Comparison of ENCODE assay signal across 13 cellular contexts in genomic region chr11:114066046-114066648, GRCh38. TPM values are rescaled to one million over a fixed set of nuclear protein-coding genes. Genes with fewer than 3 reads are reported as not detected.
A peak's percentile ranks its signal among the peaks of the same experiment; 100 is the strongest.
DNase-seq lines count a peak whose midpoint lies in the region; ATAC-seq, FAIRE-seq and TF ChIP-seq lines count a peak whose summit lies in the region.
"Had no signal": no experiment of that assay in that cellular context is flagged by ENCODE, and none has a peak within 500 bp of the region (broad histone marks: within the 10 kb centered on the region; RNA-seq: fewer than 3 reads in every experiment).

No MANE protein-coding gene starts in this region.

- H3K9me3 Mint-ChIP-seq in activated naive CD4-positive, alpha-beta T cell treated with anti-CD3 and anti-CD28 coated beads, Interleukin-2, amount 50 U/mL, for 72 hours: no peaks in the 10 kb centered on the region

- no peak overlapping the region for H3K9ac ChIP-seq in HepG2 (ENCODE audit: insufficient read depth, low read depth, low read length)
- H3K9ac ChIP-seq: BLaER1 had no signal

- BruUV-seq in HepG2 (replicated peaks; lab: Mats Ljungman, UMichigan): no TSS peak

- H3K79me2 ChIP-seq in HepG2 (ENCODE audit: insufficient read depth, low read length): no peaks in the 10 kb centered on the region

- TF ChIP-seq EP300 in HepG2 (IDR thresholded peaks at IDR 0.05; ENCODE audit: low read depth in 2 of 2, low read length in 2 of 2): no peak
- no peak for TF ChIP-seq EP300 in HepG2 (CRISPR knock-in tag; IDR thresholded peaks at IDR 0.05; ENCODE audit: borderline replicate concordance)

- no peak for DNase-seq in right lobe of liver
- no peak for DNase-seq in HepG2 (ENCODE audit: low spot score)
- no peak for DNase-seq in activated naive CD4-positive, alpha-beta T cell treated with anti-CD3 and anti-CD28 coated beads, Interleukin-2, amount 50 U/mL, for 72 hours (ENCODE audit: low spot score in 2 of 2)
- no peak for DNase-seq in prostate gland (ENCODE audit: low spot score)
- no peak for DNase-seq in aorta
- no peak for DNase-seq in NOMO-1 (lab: John Stamatoyannopoulos, UW; ENCODE audit: unreplicated experiment in 2 of 2)
- DNase-seq in cerebellar nuclear complex (lab: John Stamatoyannopoulos, UW): no peak
- DNase-seq: NCI-H1105 treated with DMSO at 0.1 percent for 48 hours, PC-9 had no signal

- no peaks in the 10 kb centered on the region for H3K36me3 Mint-ChIP-seq in activated naive CD4-positive, alpha-beta T cell treated with anti-CD3 and anti-CD28 coated beads, Interleukin-2, amount 50 U/mL, for 72 hours

- CTCF ChIA-PET in HepG2 (lab: Yijun Ruan, JAX; ENCODE audit: low intra/inter-chr PET ratio, low total read pairs): no interaction called here

- 0 out of 2 replicates have a peak, but pooled peaks cover 4% of the 10 kb centered on the region for H4K20me1 ChIP-seq in HepG2 (ENCODE audit: insufficient read depth, low read length)

- H3K9me3 ChIP-seq in right lobe of liver: no peaks in the 10 kb centered on the region
- no peaks in the 10 kb centered on the region for H3K9me3 ChIP-seq in HepG2 (ENCODE audit: low read length)
- H3K9me3 ChIP-seq in prostate gland: no peaks in the 10 kb centered on the region
- H3K9me3 ChIP-seq in aorta (ENCODE audit: control insufficient read depth, low read length): no peaks in the 10 kb centered on the region
- H3K9me3 ChIP-seq: neutrophil had no signal

- no peak overlapping the region for H3K4me2 ChIP-seq in HepG2 (ENCODE audit: low read depth, low read length)
- H3K4me2 ChIP-seq: BLaER1, PC-9 had no signal

- TF ChIP-seq POLR2A in right lobe of liver (IDR thresholded peaks at IDR 0.05): no peak
- no peak for TF ChIP-seq POLR2A in HepG2 (IDR thresholded peaks at IDR 0.05; ENCODE audit: insufficient read depth in 1 of 2, low read depth in 2 of 2, low read length in 2 of 2)
- TF ChIP-seq POLR2A in prostate gland (IDR thresholded peaks at IDR 0.05): no peak

- no peak for TF ChIP-seq RAD21 in HepG2 (CRISPR knock-in tag; IDR thresholded peaks at IDR 0.05)

- H3K4me1 ChIP-seq in right lobe of liver (peaks cover 0 to 56% (median 31%) of the 10 kb centered on the region in 4 donors), HepG2 (ENCODE audit: insufficient read depth, low read length) (no peaks in the 10 kb centered on the region), prostate gland (replicated peaks) (peaks cover 39% of the 10 kb centered on the region), aorta (ENCODE audit: control insufficient read depth in 1 of 2, insufficient read depth in 2 of 2, low read length in 2 of 2) (peaks cover 3 to 7% of the 10 kb centered on the region in 2 donors)

- intact Hi-C loops in right lobe of liver (cut with DNase I) (loop anchor here in 1 of 2 donors (10.0 kb wide), 1 partner anchor 89 kb away; no protein-coding TSS in a partner anchor), HepG2 (cut with micrococcal nuclease; ENCODE audit: unreplicated experiment) (no loop called here), prostate gland (cut with DNase I) (no loop called here), aorta (cut with DNase I) (no loop called here)

- peaks cover 0 to 65% (median 38%) of the 10 kb centered on the region in 4 donors for H3K36me3 ChIP-seq in right lobe of liver
- no peaks in the 10 kb centered on the region for H3K36me3 ChIP-seq in HepG2 (replicated peaks in 1 of 2; ENCODE audit: control insufficient read depth in 1 of 2, insufficient read depth in 2 of 2, low read length in 2 of 2)
- peaks cover 27 to 36% of the 10 kb centered on the region in 2 donors for H3K36me3 ChIP-seq in prostate gland
- peaks cover 5 to 19% of the 10 kb centered on the region in 2 donors for H3K36me3 ChIP-seq in aorta (ENCODE audit: control insufficient read depth in 1 of 2, insufficient read depth in 2 of 2, low read length in 1 of 2)
- H3K36me3 ChIP-seq: BLaER1, neutrophil had no signal

- ATAC-seq in right lobe of liver (no peak), HepG2 (no peak), aorta (ENCODE audit: low FRiP score) (no peak), GM21367 (IDR thresholded peaks at IDR 0.05; ENCODE audit: unreplicated experiment) (no peak)
- ATAC-seq in activated naive CD4-positive, alpha-beta T cell treated with anti-CD3 and anti-CD28 coated beads, Interleukin-2, amount 50 U/mL, for 72 hours: peak; percentile 22 to 60

- POLR2A ChIA-PET in HepG2 (lab: Yijun Ruan, JAX): no interaction called here

- peak overlapping the region in 2 of 3 donors; percentile 8 to 100 for H3K27ac ChIP-seq in right lobe of liver
- H3K27ac ChIP-seq in HepG2 (ENCODE audit: extremely low read length, insufficient read depth, low read length): no peak overlapping the region
- H3K27ac ChIP-seq in prostate gland: peak overlapping the region; percentile 100
- H3K27ac ChIP-seq in aorta (ENCODE audit: low read depth in 1 of 2, low read length in 2 of 2): peak overlapping the region in 1 of 2 donors; percentile 11
- H3K27ac ChIP-seq: BLaER1, neutrophil, PC-9 had no signal

- H3K27ac Mint-ChIP-seq in activated naive CD4-positive, alpha-beta T cell treated with anti-CD3 and anti-CD28 coated beads, Interleukin-2, amount 50 U/mL, for 72 hours: peak overlapping the region in 1 of 2 donors; percentile 53

- no peak for TF ChIP-seq CTCF in right lobe of liver (IDR thresholded peaks at IDR 0.05)
- no peak for TF ChIP-seq CTCF in HepG2 (CRISPR knock-in tag; IDR thresholded peaks at IDR 0.05)
- no peak for TF ChIP-seq CTCF in prostate gland (IDR thresholded peaks at IDR 0.05)

- H2AFZ ChIP-seq in HepG2 (ENCODE audit: low read length): no peak overlapping the region
- H2AFZ ChIP-seq: PC-9 had no signal

- no peak overlapping the region for H3K4me3 ChIP-seq in right lobe of liver
- H3K4me3 ChIP-seq in HepG2 (replicated peaks in 1 of 3; ENCODE audit: insufficient read depth in 1 of 3, low read depth in 2 of 3, low read length in 3 of 3): no peak overlapping the region
- peak overlapping the region in 1 of 2 donors; percentile 99 for H3K4me3 ChIP-seq in prostate gland
- H3K4me3 ChIP-seq in aorta (ENCODE audit: low read length in 2 of 2): peak overlapping the region; percentile 38 to 64
- H3K4me3 ChIP-seq: BLaER1, PC-9 had no signal

- FAIRE-seq in HepG2 (lab: Jason Lieb, UNC): no peak
- FAIRE-seq: GM12891 had no signal

- WGBS in right lobe of liver (ENCODE audit: insufficient coverage, low coverage, low lambda C conversion rate, missing lambda C conversion rate): 76% methylated on average over 14 of the region's 14 CpGs
- WGBS in HepG2 (ENCODE audit: low lambda C conversion rate): 53% methylated on average over 13 of the region's 14 CpGs
- 78% methylated on average over 14 of the region's 14 CpGs for WGBS in prostate gland
- WGBS in aorta, 2 donors: 43 to 45% methylated on average over 14 of the region's 14 CpGs

- H3K27me3 ChIP-seq in right lobe of liver (no peaks in the 10 kb centered on the region), HepG2 (ENCODE audit: control insufficient read depth in 1 of 2, insufficient read depth in 2 of 2, low read length in 2 of 2) (peaks cover 7 to 63% of the 10 kb centered on the region in 2 experiments; a peak in 4 of 5 replicates), prostate gland (replicated peaks; ENCODE audit: insufficient read depth) (no peaks in the 10 kb centered on the region), aorta (ENCODE audit: control insufficient read depth in 1 of 2, insufficient read depth in 2 of 2, low read length in 1 of 2) (no peaks in the 10 kb centered on the region)

- in situ Hi-C loops in HepG2 (cut with HindIII; ENCODE audit: extremely low pct_ligation_motif_present, low pct_unique_long_range_greater_than_20kb): no loop called here

RNA-seq across cellular contexts. Expression of gene ZBTB16, which starts 6.6 kb away (rescaled TPM):
- total RNA-seq in right lobe of liver: 100 to 1,000 TPM in 2 of 6 experiments, 10 to 100 TPM in 4; 13.1 to 205 (median 52.2) TPM
- total RNA-seq in HepG2 (2016; rRNA removed; fragmentation: Illumina TruSeq; extraction: Trizol): not detected in 2 replicates
- not detected in 2 replicates for total RNA-seq in HepG2 (2016; cell fraction: cytosol; rRNA removed; fragmentation: Illumina TruSeq; extraction: Trizol; ENCODE audit: low read depth)
- not detected in 2 replicates for total RNA-seq in HepG2 (2016; cell fraction: insoluble cytoplasmic fraction; rRNA removed; fragmentation: Illumina TruSeq; extraction: Trizol)
- total RNA-seq in HepG2 (2016; cell fraction: membrane; rRNA removed; fragmentation: Illumina TruSeq; extraction: Trizol): not detected in 2 replicates
- not detected in 2 replicates for total RNA-seq in HepG2 (2016; cell fraction: nucleus; rRNA removed; fragmentation: Illumina TruSeq; extraction: Trizol)
- not detected in 2 replicates for polyA plus RNA-seq in HepG2 (2011; rRNA removed)
- polyA plus RNA-seq in HepG2 (2011; cell fraction: cytosol; rRNA removed): not detected in 2 replicates
- not detected in 2 replicates for polyA plus RNA-seq in HepG2 (2011; cell fraction: nucleus; rRNA removed)
- not detected in 2 replicates for polyA plus RNA-seq in HepG2 (2012)
- polyA plus RNA-seq in HepG2 (2016; cell fraction: cytosol; fragmentation: Illumina TruSeq; extraction: Trizol; ENCODE audit: low read depth): not detected in 2 replicates
- not detected in 2 replicates for polyA plus RNA-seq in HepG2 (2016; cell fraction: insoluble cytoplasmic fraction; fragmentation: Illumina TruSeq; extraction: Trizol; ENCODE audit: low read depth)
- not detected in 2 replicates for polyA plus RNA-seq in HepG2 (2016; cell fraction: membrane; fragmentation: Illumina TruSeq; extraction: Trizol; ENCODE audit: low read depth)
- not detected in 2 replicates for polyA plus RNA-seq in HepG2 (2016; cell fraction: nucleus; fragmentation: Illumina TruSeq; extraction: Trizol; ENCODE audit: insufficient read depth, low read depth)
- not detected in 2 replicates for polyA minus RNA-seq in HepG2 (2011; rRNA and poly(A)+ RNA removed; ENCODE audit: low replicate concordance)
- not detected in 2 replicates for polyA minus RNA-seq in HepG2 (2011; cell fraction: cytosol; rRNA and poly(A)+ RNA removed)
- not detected in 2 replicates for polyA minus RNA-seq in HepG2 (2011; cell fraction: nucleus; rRNA and poly(A)+ RNA removed)
- 1 to 10 TPM in 1 of 2 donors, under 1 TPM in 1; 0.99 to 3.1 TPM for total RNA-seq in activated naive CD4-positive, alpha-beta T cell treated with anti-CD3 and anti-CD28 coated beads, Interleukin-2, amount 50 U/mL, for 72 hours
- total RNA-seq in prostate gland: 100 to 1,000 TPM; 171 to 230 TPM
- 100 to 1,000 TPM in 1 of 2 donors, 10 to 100 TPM in 1; 54.5 to 283 TPM for total RNA-seq in aorta
- polyA plus RNA-seq in aorta: 10 to 100 TPM; 32.9 to 94.5 TPM

Comparison
In these comparisons a context has a peak if more than half of its experiments do, and no peak if none do; other contexts are left out.
1. ATAC-seq: peak in activated naive CD4-positive, alpha-beta T cell treated with anti-CD3 and anti-CD28 coated beads, Interleukin-2, amount 50 U/mL, for 72 hours (2 of 2); none in right lobe of liver (0 of 4), HepG2 (single experiment), aorta (single experiment) and GM21367 (single experiment).
2. H3K4me3 ChIP-seq: peak in aorta (2 of 2); none in right lobe of liver (0 of 3) and HepG2 (0 of 3).